In the genomic region with DNA sequence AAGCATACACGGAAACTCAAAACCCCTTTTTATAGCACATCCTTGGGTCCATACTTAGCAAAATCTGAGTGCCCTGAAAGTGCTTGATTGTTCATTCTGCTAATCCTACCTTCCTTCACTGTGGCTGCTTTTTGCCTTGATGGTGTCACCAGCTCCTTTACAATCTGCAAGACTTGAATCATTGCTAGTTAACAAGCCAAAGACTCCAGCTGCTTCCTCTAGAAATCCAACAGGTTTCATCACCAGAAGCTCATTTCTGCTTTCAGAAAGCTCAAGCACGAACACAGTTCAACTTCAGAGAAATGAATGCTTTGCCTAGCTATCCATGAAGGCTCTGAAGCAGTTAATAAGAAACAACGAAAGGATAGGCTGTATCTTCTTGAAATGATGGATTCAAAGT, we compare ENCODE assay signal across 11 cellular contexts. TPM values are rescaled to one million over a fixed set of nuclear protein-coding genes. Genes with fewer than 3 reads are reported as not detected.
DNase-seq lines count a peak whose midpoint lies in the region; ATAC-seq, FAIRE-seq and TF ChIP-seq lines count a peak whose summit lies in the region.
"Had no signal": no experiment of that assay in that cellular context is flagged by ENCODE, and none has a peak within 500 bp of the region (broad histone marks: within the 10 kb centered on the region; RNA-seq: fewer than 3 reads in every experiment).

No MANE protein-coding gene starts in this region.

- DNase-seq in GM12878 (ENCODE audit: low read depth, low spot score) (peak; percentile 49), renal cortical epithelial cell (ENCODE audit: low read depth) (peak; percentile 63), small intestine (no peak), NCI-H1105 (lab: John Stamatoyannopoulos, UW) (no peak), NCI-H1092 treated with DMSO at 0.1 percent for 48 hours (lab: John Stamatoyannopoulos, UW) (no peak), NCI-H345 (lab: John Stamatoyannopoulos, UW) (no peak)
- DNase-seq: T-cell, transverse colon had no signal

- H3K9me3 ChIP-seq in GM12878 (replicated peaks; ENCODE audit: control insufficient read depth, insufficient read depth, low read length) (no peaks in the 10 kb centered on the region), small intestine (ENCODE audit: control insufficient read depth, low read depth) (no peaks in the 10 kb centered on the region)
- H3K9me3 ChIP-seq: neutrophil, transverse colon had no signal

- no peaks in the 10 kb centered on the region for H3K27me3 ChIP-seq in GM12878 (replicated peaks in 1 of 2; ENCODE audit: control insufficient read depth in 2 of 2, insufficient read depth in 2 of 2, low read length in 1 of 2)
- H3K27me3 ChIP-seq in small intestine (ENCODE audit: control insufficient read depth in 2 of 2, insufficient read depth in 2 of 2, low read length in 2 of 2): no peaks in the 10 kb centered on the region
- H3K27me3 ChIP-seq: neutrophil, transverse colon had no signal

- FAIRE-seq in GM12878 (lab: Jason Lieb, UNC) (peak; percentile 62), small intestine (lab: Jason Lieb, UNC) (no peak)

- ATAC-seq in GM18868 (IDR thresholded peaks at IDR 0.05; ENCODE audit: unreplicated experiment): peak; percentile 63
- ATAC-seq in HG03097 (IDR thresholded peaks at IDR 0.05; ENCODE audit: low FRiP score, unreplicated experiment): peak; percentile 44
- peak; percentile 82 for ATAC-seq in GM12878
- ATAC-seq: T-cell had no signal

- SMC1A ChIA-PET in GM12878 (lab: Charles Lee; ENCODE audit: uncharacterized antibody, unreplicated experiment): interaction anchor here (0.6 to 3.4 kb wide), 20 partner anchors 8 to 152 kb away, joined by 3 to 26 read pairs (median 4); no protein-coding TSS in a partner anchor

- H3K79me2 ChIP-seq in GM12878 (ENCODE audit: control insufficient read depth, insufficient read depth, low read length): peaks cover 92% of the 10 kb centered on the region

- TF ChIP-seq RAD21 in GM12878 (IDR thresholded peaks at IDR 0.05; ENCODE audit: insufficient read depth, low read depth, low read length): no peak

- no TSS peak for BruUV-seq in GM12878 (replicated peaks; lab: Mats Ljungman, UMichigan)

- H3K4me3 ChIP-seq in GM12878: peak overlapping the region; percentile 53
- no peak overlapping the region for H3K4me3 ChIP-seq in small intestine (ENCODE audit: low read depth in 1 of 2, low read length in 2 of 2)
- H3K4me3 ChIP-seq: transverse colon had no signal

- in situ Hi-C loops in GM12878 (cut with MboI): no loop called here

- CTCF ChIA-PET in GM12878 (lab: Yijun Ruan, JAX): interaction anchor here (0.7 to 1.6 kb wide), 7 partner anchors 9 to 58 kb away, joined by 3 to 7 read pairs (median 4); no protein-coding TSS in a partner anchor

- H3K4me1 ChIP-seq in GM12878 (ENCODE audit: control insufficient read depth, insufficient read depth, low read length) (peaks cover 27% of the 10 kb centered on the region), small intestine (ENCODE audit: control insufficient read depth in 2 of 2, insufficient read depth in 1 of 2, low read depth in 1 of 2, low read length in 1 of 2) (peaks cover 0 to 5% of the 10 kb centered on the region in 2 donors)

- POLR2A ChIA-PET in GM12878 (lab: Charles Lee): interaction anchor here (1.1 to 1.3 kb wide), 2 partner anchors 19 to 28 kb away, joined by 3 read pairs; no protein-coding TSS in a partner anchor

- RAD21 ChIA-PET in GM12878 (lab: Charles Lee; ENCODE audit: unreplicated experiment): interaction anchor here (0.6 to 5.6 kb wide), 8 partner anchors 10 to 41 kb away, joined by 3 to 32 read pairs (median 6); no protein-coding TSS in a partner anchor

- no peak for TF ChIP-seq CTCF in GM12878 (IDR thresholded peaks at IDR 0.05 in 2 of 3, conservative IDR thresholded peaks at IDR 0.05 in 1 of 3; ENCODE audit: control insufficient read depth in 2 of 3, extremely low read depth in 1 of 3, insufficient read depth in 1 of 3, low read depth in 3 of 3, low read length in 3 of 3)

- intact Hi-C loops in GM12878 (cut with micrococcal nuclease; ENCODE audit: unreplicated experiment): no loop called here

- no peaks in the 10 kb centered on the region for H4K20me1 ChIP-seq in GM12878 (ENCODE audit: control insufficient read depth, insufficient read depth)

- 2% methylated on average over 3 of the region's 3 CpGs for WGBS in GM12878 (ENCODE audit: insufficient coverage, insufficient replicate concordance, low lambda C conversion rate, missing lambda C conversion rate)
- 48 to 50% (median 49%) methylated on average over 3 of the region's 3 CpGs for WGBS in small intestine, 3 donors

- H2AFZ ChIP-seq in GM12878 (ENCODE audit: control insufficient read depth, low read depth, low read length): peak overlapping the region; percentile 35; the same call in 1 of the 2 replicates

- H3K9ac ChIP-seq in GM12878 (ENCODE audit: control insufficient read depth, insufficient read depth, low read length): peak overlapping the region; percentile 51

- no peaks in the 10 kb centered on the region; a peak in 1 of 4 replicates for H3K36me3 ChIP-seq in GM12878 (ENCODE audit: control insufficient read depth in 2 of 2, insufficient read depth in 2 of 2, low read length in 1 of 2)
- no peaks in the 10 kb centered on the region for H3K36me3 ChIP-seq in small intestine (ENCODE audit: control insufficient read depth in 2 of 2, insufficient read depth in 2 of 2, low read length in 2 of 2)
- H3K36me3 ChIP-seq: neutrophil, transverse colon had no signal

- no peak for TF ChIP-seq POLR2A in GM12878 (IDR thresholded peaks at IDR 0.05; ENCODE audit: low read depth, low read length)

- H3K4me2 ChIP-seq in GM12878 (ENCODE audit: control insufficient read depth, insufficient read depth): peak overlapping the region; percentile 82

- no peak for TF ChIP-seq EP300 in GM12878 (IDR thresholded peaks at IDR 0.05; ENCODE audit: borderline replicate concordance in 1 of 2, control insufficient read depth in 1 of 2, low read depth in 2 of 2, low read length in 2 of 2)

- H3K27ac ChIP-seq in GM12878 (ENCODE audit: control insufficient read depth, insufficient read depth) (peak overlapping the region; percentile 77), small intestine (ENCODE audit: low read depth in 1 of 2, low read length in 1 of 2) (no peak overlapping the region)
- H3K27ac ChIP-seq: neutrophil, transverse colon had no signal

TF ChIP-seq in GM12878, 131 proteins besides CTCF, POLR2A, EP300 and RAD21 (continues in another document):
- TF ChIP-seq, protein P1, sequence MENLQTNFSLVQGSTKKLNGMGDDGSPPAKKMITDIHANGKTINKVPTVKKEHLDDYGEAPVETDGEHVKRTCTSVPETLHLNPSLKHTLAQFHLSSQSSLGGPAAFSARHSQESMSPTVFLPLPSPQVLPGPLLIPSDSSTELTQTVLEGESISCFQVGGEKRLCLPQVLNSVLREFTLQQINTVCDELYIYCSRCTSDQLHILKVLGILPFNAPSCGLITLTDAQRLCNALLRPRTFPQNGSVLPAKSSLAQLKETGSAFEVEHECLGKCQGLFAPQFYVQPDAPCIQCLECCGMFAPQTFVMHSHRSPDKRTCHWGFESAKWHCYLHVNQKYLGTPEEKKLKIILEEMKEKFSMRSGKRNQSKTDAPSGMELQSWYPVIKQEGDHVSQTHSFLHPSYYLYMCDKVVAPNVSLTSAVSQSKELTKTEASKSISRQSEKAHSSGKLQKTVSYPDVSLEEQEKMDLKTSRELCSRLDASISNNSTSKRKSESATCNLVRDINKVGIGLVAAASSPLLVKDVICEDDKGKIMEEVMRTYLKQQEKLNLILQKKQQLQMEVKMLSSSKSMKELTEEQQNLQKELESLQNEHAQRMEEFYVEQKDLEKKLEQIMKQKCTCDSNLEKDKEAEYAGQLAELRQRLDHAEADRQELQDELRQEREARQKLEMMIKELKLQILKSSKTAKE (IDR thresholded peaks at IDR 0.05; ENCODE audit: low read depth, poor library complexity, severe bottlenecking): no peak
- TF ChIP-seq ASH2L (IDR thresholded peaks at IDR 0.05; ENCODE audit: borderline replicate concordance, low read depth): no peak

RNA-seq across cellular contexts. Expression of a gene that starts 38.0 kb away (rescaled TPM):
- total RNA-seq in GM12878 (2013; cell fraction: nucleolus; rRNA removed): 37.0 and 39.1 TPM in 2 replicates
- total RNA-seq in GM12878 (2014; rRNA removed) (25.8 and 32.1 TPM in 2 replicates), GM12878 (2014; rRNA removed; fragmentation: Illumina TruSeq; extraction: Trizol) (21.7 and 22.2 TPM in 2 replicates), GM12878 (2021) (25.0 and 27.7 TPM in 2 replicates), renal cortical epithelial cell (13.7 and 19.4 TPM in 2 replicates)
- 10.1 TPM for polyA plus RNA-seq in GM12878 (2011; ENCODE audit: low read depth)
- polyA plus RNA-seq in GM12878 (2011; rRNA removed) (12.1 and 13.3 TPM in 2 replicates), GM12878 (2014; fragmentation: Illumina TruSeq; extraction: Trizol) (22.5 and 24.0 TPM in 2 replicates), GM12878 (2014; fragmentation: Nextera tagmentation; extraction: Ambion mirVana) (1 to 10 TPM; 4.0 to 6.5 TPM), GM12878 (2014; rRNA removed) (19.2 and 21.5 TPM in 2 replicates), GM12878 (2016; fragmentation: Nextera tagmentation; extraction: Ambion mirVana) (10 to 100 TPM; 12.5 to 14.9 TPM), small intestine (1 to 10 TPM; 4.1 to 7.7 (median 5.4) TPM)
- 8.0 and 9.9 TPM in 2 replicates for polyA plus RNA-seq in GM12878 (2011; cell fraction: cytosol; rRNA removed)
- polyA plus RNA-seq in GM12878 (2011; cell fraction: nucleus; rRNA removed): 9.6 and 12.0 TPM in 2 replicates
- polyA plus RNA-seq in GM12878 (2012): 14.8 and 19.1 TPM in 2 replicates
- polyA minus RNA-seq in GM12878 (2011; rRNA and poly(A)+ RNA removed): 12.3 and 14.9 TPM in 2 replicates
- 4.0 and 5.9 TPM in 2 replicates for polyA minus RNA-seq in GM12878 (2011; cell fraction: cytosol; rRNA and poly(A)+ RNA removed)
- polyA minus RNA-seq in GM12878 (2011; cell fraction: nucleus; rRNA and poly(A)+ RNA removed): 11.1 and 21.9 TPM in 2 replicates

Comparison
In these comparisons a context has a peak if more than half of its experiments do, and no peak if none do; other contexts are left out.
1. DNase-seq: peak in GM12878 (single experiment) and renal cortical epithelial cell (single experiment); none in small intestine (single experiment), NCI-H1105 (single experiment), NCI-H1092 treated with DMSO at 0.1 percent for 48 hours (single experiment) and NCI-H345 (single experiment).
2. Peak in every context shown above with its lines, with median percentiles within 50 percentile points of each other: ATAC-seq.